24 cellular contexts compared by ENCODE assay signal in genomic region chr9:35285731-35286130, GRCh38.
"Had no signal": no experiment of that assay in that cellular context is flagged by ENCODE, and none has a peak within 500 bp of the region (broad histone marks: within the 10 kb centered on the region; RNA-seq: fewer than 3 reads in every experiment).

No MANE protein-coding gene starts in this region.

- H3K4me3 Mint-ChIP-seq: activated B cell treated with CpG ODN at 0.5 μM for 24 hours; activated CD4-positive, alpha-beta T cell treated with anti-CD3 and anti-CD28 coated beads for 36 hours; activated naive CD8-positive, alpha-beta T cell treated with anti-CD3 and anti-CD28 coated beads for 36 hours; activated T-cell treated with anti-CD3 and anti-CD28 coated beads, Interleukin-2, amount 50 U/mL, for 24 hours; brain; memory B cell; natural killer cell treated with Interleukin-12 subunit alpha and Interleukin-12 subunit beta and Interleukin-15 and Interleukin-18, amount 100 ng/mL, for 72 hours; stimulated activated naive CD8-positive, alpha-beta T cell treated with anti-CD3 and anti-CD28 coated beads, Interleukin-15, Interleukin-2, amounts not matched to agents 100 ng/mL and 50 ng/mL, for 24 hours; T-helper 17 cell had no signal

- H3K9me3 Mint-ChIP-seq: activated naive CD8-positive, alpha-beta T cell treated with anti-CD3 and anti-CD28 coated beads for 36 hours; activated T-cell treated with anti-CD3 and anti-CD28 coated beads, Interleukin-2, amount 50 U/mL, for 24 hours; activated T-helper 2 cell treated with anti-CD3 and anti-CD28 coated beads, Interferon-gamma antibody, Interleukin-2, Interleukin-4, amounts not matched to agents 10 μg/mL and 5 μg/mL and 100 μg/mL, durations not matched to agents 14 hours and 24 hours and 36 hours; natural killer cell treated with Interleukin-12 subunit alpha and Interleukin-12 subunit beta and Interleukin-15 and Interleukin-18, amount 100 ng/mL, for 72 hours; stimulated activated naive CD8-positive, alpha-beta T cell treated with anti-CD3 and anti-CD28 coated beads, Interleukin-15, Interleukin-2, amounts not matched to agents 100 ng/mL and 50 ng/mL, for 24 hours had no signal

- H3K27me3 Mint-ChIP-seq: brain had no signal

- H3K27ac Mint-ChIP-seq: activated B cell treated with CpG ODN at 0.5 μM for 24 hours; activated CD4-positive, alpha-beta T cell treated with anti-CD3 and anti-CD28 coated beads for 36 hours; activated naive CD8-positive, alpha-beta T cell treated with anti-CD3 and anti-CD28 coated beads for 36 hours; activated T-cell treated with anti-CD3 and anti-CD28 coated beads, Interleukin-2, amount 50 U/mL, for 24 hours; activated T-helper 2 cell treated with anti-CD3 and anti-CD28 coated beads, Interferon-gamma antibody, Interleukin-2, Interleukin-4, amounts not matched to agents 10 μg/mL and 5 μg/mL and 100 μg/mL, durations not matched to agents 14 hours and 24 hours and 36 hours; brain; memory B cell; natural killer cell treated with Interleukin-12 subunit alpha and Interleukin-12 subunit beta and Interleukin-15 and Interleukin-18, amount 100 ng/mL, for 72 hours; stimulated activated naive CD8-positive, alpha-beta T cell treated with anti-CD3 and anti-CD28 coated beads, Interleukin-15, Interleukin-2, amounts not matched to agents 100 ng/mL and 50 ng/mL, for 24 hours; T-helper 17 cell had no signal

- H3K36me3 Mint-ChIP-seq: activated naive CD8-positive, alpha-beta T cell treated with anti-CD3 and anti-CD28 coated beads for 36 hours; natural killer cell treated with Interleukin-12 subunit alpha and Interleukin-12 subunit beta and Interleukin-15 and Interleukin-18, amount 100 ng/mL, for 72 hours had no signal

- FAIRE-seq: frontal cortex had no signal

- DNase-seq: activated B cell treated with CpG ODN at 0.5 μM for 24 hours; activated CD4-positive, alpha-beta T cell treated with anti-CD3 and anti-CD28 coated beads for 36 hours; activated CD4-positive, alpha-beta T cell treated with anti-CD3 and anti-CD28 coated beads, Interleukin-2, amount 50 U/mL, for 4 hours; activated CD8-positive, alpha-beta memory T cell treated with anti-CD3 and anti-CD28 coated beads for 24 hours; activated CD8-positive, alpha-beta memory T cell treated with anti-CD3 and anti-CD28 coated beads, Interleukin-2, amount 50 U/mL, for 4 hours; activated naive CD4-positive, alpha-beta T cell; activated naive CD8-positive, alpha-beta T cell treated with anti-CD3 and anti-CD28 coated beads for 36 hours; activated T-cell treated with anti-CD3 and anti-CD28 coated beads, Interleukin-2, amount 50 U/mL, for 24 hours; amniotic stem cell; caudate nucleus; dermis blood vessel endothelial cell; effector CD8-positive, alpha-beta T cell; erythroblast; glutamatergic neuron; stimulated activated CD4-positive, alpha-beta T cell treated with anti-CD3 and anti-CD28 coated beads, Interleukin-4, amount 100 ng/mL, for 24 hours; substantia nigra; T-helper 17 cell; tibial artery had no signal

- H3K4me1 Mint-ChIP-seq: activated B cell treated with CpG ODN at 0.5 μM for 24 hours; activated CD4-positive, alpha-beta T cell treated with anti-CD3 and anti-CD28 coated beads for 36 hours; activated naive CD8-positive, alpha-beta T cell treated with anti-CD3 and anti-CD28 coated beads for 36 hours; memory B cell; T-helper 17 cell had no signal
